Comparison of ENCODE assay signal across 7 cellular contexts in genomic region chr6:32852844-32853540, GRCh38. TPM values are rescaled to one million over a fixed set of nuclear protein-coding genes. Genes with fewer than 3 reads are reported as not detected.
A peak's percentile ranks its signal among the peaks of the same experiment; 100 is the strongest.
DNase-seq lines count a peak whose midpoint lies in the region; ATAC-seq and TF ChIP-seq lines count a peak whose summit lies in the region.

No MANE protein-coding gene starts in this region.

- H3K9me3 ChIP-seq in transverse colon: no peaks in the 10 kb centered on the region

- TF ChIP-seq CTCF in GM13976 (IDR thresholded peaks at IDR 0.05; ENCODE audit: borderline replicate concordance, control extremely low read depth, extremely low read depth, insufficient read depth, missing control alignments) (no peak), fibroblast of mammary gland (conservative IDR thresholded peaks at IDR 0.05; ENCODE audit: control insufficient read depth, insufficient read depth, low read depth, low read length) (no peak), transverse colon (IDR thresholded peaks at IDR 0.05) (no peak)

- H3K27ac ChIP-seq in transverse colon: peak overlapping the region; percentile 98 to 99 (median 99)

- in situ Hi-C loops in GM13976 (cut with MboI; ENCODE audit: low sequenced_read_pairs, unreplicated experiment): no loop called here
- in situ Hi-C loops in transverse colon (cut with MboI; ENCODE audit: low pct_ligation_motif_present in 1 of 4, low pct_unique_long_range_greater_than_20kb in 1 of 4, low sequenced_read_pairs in 3 of 4): no loop called here

- WGBS in transverse colon (ENCODE audit: low coverage in 1 of 2), 2 donors: 0% methylated on average over 2 to 41 of the region's 41 CpGs

- no peaks in the 10 kb centered on the region for H3K27me3 ChIP-seq in transverse colon

- H3K4me3 Mint-ChIP-seq in naive B cell: peak overlapping the region; percentile 93 to 100 (median 100)

- H3K4me1 Mint-ChIP-seq in naive B cell: peaks cover 68 to 80% (median 80%) of the 10 kb centered on the region in 3 donors

- DNase-seq in GM13976 (ENCODE audit: low spot score): peak; percentile 70
- DNase-seq in NCI-H748 treated with DMSO at 0.1 percent for 48 hours (lab: John Stamatoyannopoulos, UW): peak; percentile 49
- peak; percentile 87 for DNase-seq in activated effector memory CD4-positive, alpha-beta T cell treated with anti-CD3 and anti-CD28 coated beads, Interleukin-2, amount 50 U/mL, for 16 hours
- DNase-seq in fibroblast of mammary gland (ENCODE audit: low read depth): peak; percentile 21
- DNase-seq in naive B cell: peak; percentile 57
- DNase-seq in transverse colon: peak; percentile 63

- peaks cover 38 to 60% of the 10 kb centered on the region in 2 donors for H3K36me3 Mint-ChIP-seq in naive B cell

- no peak for TF ChIP-seq POLR2A in transverse colon (IDR thresholded peaks at IDR 0.05)

- intact Hi-C loops in transverse colon (cut with DNase I; ENCODE audit: low total_unique reads): no loop called here

- H3K36me3 ChIP-seq in transverse colon: peaks cover 0 to 34% (median 7%) of the 10 kb centered on the region in 4 donors

- peak overlapping the region; percentile 95 to 100 (median 98) for H3K27ac Mint-ChIP-seq in naive B cell

- H3K4me3 ChIP-seq in fibroblast of mammary gland (ENCODE audit: control insufficient read depth, low read depth, low read length): peak overlapping the region; percentile 85
- peak overlapping the region; percentile 72 to 91 (median 82) for H3K4me3 ChIP-seq in transverse colon

- H3K9me3 Mint-ChIP-seq in naive B cell: peaks cover 0 to 4% (median 0%) of the 10 kb centered on the region in 7 donors

- no peak for TF ChIP-seq EP300 in transverse colon (IDR thresholded peaks at IDR 0.05; ENCODE audit: low read depth)

- no peaks in the 10 kb centered on the region for H3K27me3 Mint-ChIP-seq in naive B cell

- H3K4me1 ChIP-seq in transverse colon: peaks cover 9 to 40% (median 18%) of the 10 kb centered on the region in 4 donors

- ATAC-seq in HG02588 (IDR thresholded peaks at IDR 0.05; ENCODE audit: unreplicated experiment): peak; percentile 23
- peak; percentile 44 to 55 for ATAC-seq in naive B cell (ENCODE audit: low read depth in 2 of 2)

RNA-seq across cellular contexts. Expression of gene TAP1, which starts 0.5 kb away (rescaled TPM):
- polyA plus RNA-seq in naive B cell (ENCODE audit: low read depth in 6 of 6): 100 to 1,000 TPM; 106 to 215 (median 145) TPM
- total RNA-seq in transverse colon: 10 to 100 TPM; 63.2 to 87.9 (median 75.3) TPM

RNA-seq across cellular contexts. Expression of gene PSMB9, which starts 1.0 kb away (rescaled TPM):
- 100 to 1,000 TPM; 347 to 677 (median 445) TPM for polyA plus RNA-seq in naive B cell (ENCODE audit: low read depth in 6 of 6)
- 10 to 100 TPM; 14.6 to 44.1 (median 32.9) TPM for total RNA-seq in transverse colon

RNA-seq across cellular contexts. Expression of gene PSMB8, which starts 9.1 kb away (rescaled TPM):
- polyA plus RNA-seq in naive B cell (ENCODE audit: low read depth in 6 of 6): 100 to 1,000 TPM; 297 to 462 (median 380) TPM
- total RNA-seq in transverse colon: 10 to 100 TPM in 3 of 4 donors, 1 to 10 TPM in 1; 9.4 to 95.2 (median 72.6) TPM

RNA-seq across cellular contexts. Expression of gene TAP2, which starts 14.5 kb away (rescaled TPM):
- polyA plus RNA-seq in naive B cell (ENCODE audit: low read depth in 6 of 6): 10 to 100 TPM; 18.2 to 33.0 (median 25.4) TPM
- 10 to 100 TPM; 12.3 to 48.2 (median 27.1) TPM for total RNA-seq in transverse colon

RNA-seq across cellular contexts. Expression of gene HLA-DOB, which starts 36.2 kb away (rescaled TPM):
- 1,000 to 10,000 TPM in 1 of 6 donors, 100 to 1,000 TPM in 5; 669 to 1,199 (median 837) TPM for polyA plus RNA-seq in naive B cell (ENCODE audit: low read depth in 6 of 6)
- total RNA-seq in transverse colon: 1 to 10 TPM in 1 of 4 donors, not detected in 3; 5.7 TPM

Comparison
In these comparisons a context has a peak if more than half of its experiments do, and no peak if none do; other contexts are left out.
1. Peak in every context shown above with its lines: DNase-seq, ATAC-seq, H3K4me3 ChIP-seq and H3K27ac ChIP-seq.
2. DNase-seq: peak in every context shown above with its lines; median percentile 87 in activated effector memory CD4-positive, alpha-beta T cell treated with anti-CD3 and anti-CD28 coated beads, Interleukin-2, amount 50 U/mL, for 16 hours; 70 in GM13976; 63 in transverse colon; 57 in naive B cell; 49 in NCI-H748 treated with DMSO at 0.1 percent for 48 hours; 21 in fibroblast of mammary gland.